ENCODE assay signal across 21 cellular contexts in genomic region chr12:71556471-71556870, GRCh38.
"Had no signal": no experiment of that assay in that cellular context is flagged by ENCODE, and none has a peak within 500 bp of the region (broad histone marks: within the 10 kb centered on the region; RNA-seq: fewer than 3 reads in every experiment).

No MANE protein-coding gene starts in this region.

- H3K36me3 ChIP-seq: lower lobe of right lung had no signal

- H3K27me3 Mint-ChIP-seq: activated naive CD8-positive, alpha-beta T cell had no signal

- H3K4me1 Mint-ChIP-seq: activated B cell treated with CpG ODN at 0.5 μM for 24 hours had no signal

- H3K27ac ChIP-seq: body of pancreas, dorsolateral prefrontal cortex, epithelial cell of prostate, hepatocyte, lower lobe of right lung had no signal

- H3K4me1 ChIP-seq: lower lobe of right lung had no signal

- H3K79me2 ChIP-seq: hepatocyte had no signal

- DNase-seq: activated B cell treated with CpG ODN at 0.5 μM for 24 hours; activated CD4-positive, alpha-beta memory T cell treated with anti-CD3 and anti-CD28 coated beads for 36 hours; activated CD4-positive, alpha-beta T cell treated with anti-CD3 and anti-CD28 coated beads for 4 hours; activated T-cell treated with anti-CD3 and anti-CD28 coated beads for 4 hours; body of pancreas; dorsolateral prefrontal cortex; left cardiac atrium; lower lobe of right lung; nucleus accumbens; posterior cingulate gyrus; retina; stimulated activated CD4-positive, alpha-beta T cell treated with anti-CD3 and anti-CD28 coated beads, Interleukin-12 subunit alpha, Interleukin-12 subunit beta, amount 100 ng/mL, for 4 hours; stimulated activated CD4-positive, alpha-beta T cell treated with anti-CD3 and anti-CD28 coated beads, Interleukin-1b, Interleukin-23, amount 100 ng/mL, for 48 hours; stimulated activated CD8-positive, alpha-beta memory T cell treated with anti-CD3 and anti-CD28 coated beads, Interleukin-4, amount 100 ng/mL, for 48 hours; stimulated activated naive CD4-positive, alpha-beta T cell had no signal

- H3K36me3 Mint-ChIP-seq: activated CD4-positive, alpha-beta memory T cell treated with anti-CD3 and anti-CD28 coated beads for 36 hours; activated naive CD8-positive, alpha-beta T cell; mesothelial cell of epicardium had no signal

- H3K27ac Mint-ChIP-seq: activated B cell treated with CpG ODN at 0.5 μM for 24 hours; activated CD4-positive, alpha-beta memory T cell treated with anti-CD3 and anti-CD28 coated beads for 36 hours; activated naive CD8-positive, alpha-beta T cell; mesothelial cell of epicardium; T-helper 2 cell treated with Interferon-gamma antibody and Interleukin-4, amounts not matched to agents 5 μg/mL and 100 μg/mL, for 36 hours had no signal

- H3K9me3 ChIP-seq: body of pancreas, lower lobe of right lung had no signal

- H2AFZ ChIP-seq: hepatocyte had no signal

- H3K9me3 Mint-ChIP-seq: activated B cell treated with CpG ODN at 0.5 μM for 24 hours; activated CD4-positive, alpha-beta memory T cell treated with anti-CD3 and anti-CD28 coated beads for 36 hours; mesothelial cell of epicardium; nephron; T-helper 2 cell treated with Interferon-gamma antibody and Interleukin-4, amounts not matched to agents 5 μg/mL and 100 μg/mL, for 36 hours had no signal

- H3K27me3 ChIP-seq: body of pancreas, dorsolateral prefrontal cortex, hepatocyte had no signal

- H3K4me2 ChIP-seq: hepatocyte had no signal

- ATAC-seq: body of pancreas, left cardiac atrium, lower lobe of right lung had no signal

- H3K4me3 ChIP-seq: body of pancreas, dorsolateral prefrontal cortex, hepatocyte, lower lobe of right lung had no signal

- H3K4me3 Mint-ChIP-seq: activated B cell treated with CpG ODN at 0.5 μM for 24 hours; activated CD4-positive, alpha-beta memory T cell treated with anti-CD3 and anti-CD28 coated beads for 36 hours; activated naive CD8-positive, alpha-beta T cell; mesothelial cell of epicardium; nephron; T-helper 2 cell treated with Interferon-gamma antibody and Interleukin-4, amounts not matched to agents 5 μg/mL and 100 μg/mL, for 36 hours had no signal
